Comparison of ENCODE assay signal across 8 cellular contexts in genomic region chr12:59596232-59597143, GRCh38. TPM values are rescaled to one million over a fixed set of nuclear protein-coding genes. Genes with fewer than 3 reads are reported as not detected.
A peak's percentile ranks its signal among the peaks of the same experiment; 100 is the strongest.
DNase-seq lines count a peak whose midpoint lies in the region; ATAC-seq and TF ChIP-seq lines count a peak whose summit lies in the region.

No MANE protein-coding gene starts in this region.

- ATAC-seq in GM19035 (IDR thresholded peaks at IDR 0.05; ENCODE audit: unreplicated experiment) (peak; percentile 59), HG03342 (IDR thresholded peaks at IDR 0.05; ENCODE audit: unreplicated experiment) (peak; percentile 48)

- H3K9me3 Mint-ChIP-seq in activated CD4-positive, alpha-beta memory T cell treated with anti-CD3 and anti-CD28 coated beads for 36 hours, result no peaks in the 10 kb centered on the region

- no peak overlapping the region for H3K27ac ChIP-seq in ectodermal cell (ENCODE audit: insufficient read depth, low read depth, low read length, poor library complexity, severe bottlenecking)

- H3K36me3 Mint-ChIP-seq in activated CD4-positive, alpha-beta memory T cell treated with anti-CD3 and anti-CD28 coated beads for 36 hours, result peaks cover 21% of the 10 kb centered on the region

- peaks cover 46% of the 10 kb centered on the region for H3K4me1 Mint-ChIP-seq in activated CD4-positive, alpha-beta memory T cell treated with anti-CD3 and anti-CD28 coated beads for 36 hours (ENCODE audit: low read depth)

- intact Hi-C loops in activated CD4-positive, alpha-beta memory T cell treated with anti-CD3 and anti-CD28 coated beads for 36 hours (cut with micrococcal nuclease), result loop anchor here (1.0 to 5.0 kb wide), 6 partner anchors 14 to 1844 kb away; partner anchors contain the start of genes ATP23 and CDK4

- 1% methylated on average over 66 of the region's 66 CpGs for WGBS in ectodermal cell, 2 experiments

- H3K4me3 ChIP-seq in AG09309 (ENCODE audit: control insufficient read depth, low read depth, low read length) (peak overlapping the region; percentile 82), ectodermal cell (ENCODE audit: insufficient read depth, low read depth, low read length) (peak overlapping the region; percentile 54)

- peaks cover 3% of the 10 kb centered on the region for H3K4me1 ChIP-seq in ectodermal cell (ENCODE audit: control insufficient read depth, insufficient read depth, low read length)

- CTCF ChIA-PET in activated CD4-positive, alpha-beta memory T cell treated with anti-CD3 and anti-CD28 coated beads for 36 hours (lab: Charles Lee), result interaction anchor here (1.2 kb wide), 1 partner anchor 8 kb away, joined by 5 read pairs; no protein-coding TSS in a partner anchor

- H3K36me3 ChIP-seq in ectodermal cell (ENCODE audit: control insufficient read depth, insufficient read depth, low read length), result no peaks in the 10 kb centered on the region

- POLR2A ChIA-PET in activated CD4-positive, alpha-beta memory T cell treated with anti-CD3 and anti-CD28 coated beads for 36 hours (lab: Charles Lee), result interaction anchor here (1.0 to 1.1 kb wide), 5 partner anchors 11 to 1171 kb away, joined by 3 to 4 read pairs (median 3); no protein-coding TSS in a partner anchor

- H3K4me3 Mint-ChIP-seq in activated CD4-positive, alpha-beta memory T cell treated with anti-CD3 and anti-CD28 coated beads for 36 hours, result peak overlapping the region; percentile 81

- H3K27me3 ChIP-seq in ectodermal cell (ENCODE audit: control insufficient read depth, insufficient read depth, low read length, poor library complexity, severe bottlenecking), result peaks cover 32% of the 10 kb centered on the region

- peak overlapping the region; percentile 100 for H3K27ac Mint-ChIP-seq in activated CD4-positive, alpha-beta memory T cell treated with anti-CD3 and anti-CD28 coated beads for 36 hours

- H3K27me3 Mint-ChIP-seq in activated CD4-positive, alpha-beta memory T cell treated with anti-CD3 and anti-CD28 coated beads for 36 hours, result no peaks in the 10 kb centered on the region

- DNase-seq in AG09309 (ENCODE audit: low read depth) (peak; percentile 65), NCI-H524 (lab: John Stamatoyannopoulos, UW) (peak; percentile 50 to 78), lung microvascular endothelial cell (ENCODE audit: low read depth in 2 of 2) (peak; percentile 22 to 65)
- DNase-seq in activated CD4-positive, alpha-beta memory T cell treated with anti-CD3 and anti-CD28 coated beads for 36 hours, result peak; percentile 84
- peak; percentile 51 to 73 (median 63) for DNase-seq in stimulated activated CD4-positive, alpha-beta T cell treated with anti-CD3 and anti-CD28 coated beads, TNF-alpha, amount 100 ng/mL, for 4 hours (ENCODE audit: low read depth in 3 of 3)

- H3K9me3 ChIP-seq in ectodermal cell (ENCODE audit: control insufficient read depth, low read length), result no peaks in the 10 kb centered on the region

- TF ChIP-seq CTCF in AG09309 (IDR thresholded peaks at IDR 0.05; ENCODE audit: control insufficient read depth, insufficient read depth, low read depth, low read length, missing control alignments), result peak; percentile 25

RNA-seq across cellular contexts. Expression of gene SLC16A7, which starts 0.7 kb away (rescaled TPM):
- total RNA-seq in activated CD4-positive, alpha-beta memory T cell treated with anti-CD3 and anti-CD28 coated beads for 36 hours, result 10 to 100 TPM; 35.8 to 36.6 TPM
- polyA plus RNA-seq in ectodermal cell (2013, experiment 1 of 4), result 0.81 TPM
- 0.91 TPM for polyA plus RNA-seq in ectodermal cell (2013, experiment 2 of 4)
- polyA plus RNA-seq in ectodermal cell (2013, experiment 3 of 4), result 1.3 TPM
- 1.1 TPM for polyA plus RNA-seq in ectodermal cell (2013, experiment 4 of 4)
- total RNA-seq in lung microvascular endothelial cell, result 1.7 and 4.0 TPM in 2 replicates
